In genomic region chr14:60482743-60483142, GRCh38 we compare ENCODE assay signal across 1 cellular context.
TF ChIP-seq lines count a peak whose summit lies in the region.

No MANE protein-coding gene starts in this region.

TF ChIP-seq in HepG2, 621 proteins besides CTCF, POLR2A, EP300 and RAD21 (continued from another document):
- TF ChIP-seq RFX5 (IDR thresholded peaks at IDR 0.05; ENCODE audit: low read depth, low read length) (no peak), ATF7 (IDR thresholded peaks at IDR 0.05) (no peak), ATF7 (CRISPR knock-in tag; IDR thresholded peaks at IDR 0.05) (no peak), SNRNP70 (IDR thresholded peaks at IDR 0.05; ENCODE audit: low read depth, low read length) (no peak), ZFP36L1 (CRISPR knock-in tag; IDR thresholded peaks at IDR 0.05) (no peak), ATF2 (CRISPR knock-in tag; IDR thresholded peaks at IDR 0.05) (no peak), HBP1 (CRISPR knock-in tag; IDR thresholded peaks at IDR 0.05; ENCODE audit: low read depth) (no peak), CREM (IDR thresholded peaks at IDR 0.05) (no peak), CREM (CRISPR knock-in tag; IDR thresholded peaks at IDR 0.05) (no peak), BRD4 (CRISPR knock-in tag; IDR thresholded peaks at IDR 0.05) (no peak), FOXP4 (CRISPR knock-in tag; IDR thresholded peaks at IDR 0.05) (no peak), ZNF460 (CRISPR knock-in tag; IDR thresholded peaks at IDR 0.05; ENCODE audit: borderline replicate concordance) (no peak), TAF1 (CRISPR knock-in tag; IDR thresholded peaks at IDR 0.05) (no peak), PRDM4 (CRISPR knock-in tag; IDR thresholded peaks at IDR 0.05; ENCODE audit: borderline replicate concordance) (no peak), ZNF296 (CRISPR knock-in tag; conservative IDR thresholded peaks at IDR 0.05) (no peak), ZNF251 (CRISPR knock-in tag; IDR thresholded peaks at IDR 0.05) (no peak)
TF ChIP-seq in HepG2: peak in this region for 0.
